17 cellular contexts compared by ENCODE assay signal in genomic region chr6:152356016-152356415, GRCh38.
"Had no signal": no experiment of that assay in that cellular context is flagged by ENCODE, and none has a peak within 500 bp of the region (broad histone marks: within the 10 kb centered on the region; RNA-seq: fewer than 3 reads in every experiment).

No MANE protein-coding gene starts in this region.

- H3K27ac ChIP-seq: epithelial cell of prostate, foreskin keratinocyte, parathyroid adenoma, prostate gland, right lobe of liver, spleen, testis, tibial nerve, upper lobe of right lung had no signal

- DNase-seq: effector memory CD8-positive, alpha-beta T cell; immature natural killer cell; kidney glomerular epithelial cell; nephron progenitor cell; right lobe of liver; spleen; stimulated activated CD4-positive, alpha-beta T cell treated with anti-CD3 and anti-CD28 coated beads, Interleukin-15, amount 100 ng/mL, for 24 hours; stimulated activated CD4-positive, alpha-beta T cell treated with anti-CD3 and anti-CD28 coated beads, Interleukin-1b, Interleukin-23, amount 100 ng/mL, for 48 hours; stimulated activated CD4-positive, alpha-beta T cell treated with anti-CD3 and anti-CD28 coated beads, Interleukin-4, amount 100 ng/mL, for 24 hours; testis; upper lobe of right lung had no signal

- H3K4me3 ChIP-seq: esophagus muscularis mucosa, prostate gland, right lobe of liver, spleen, testis, tibial nerve, upper lobe of right lung had no signal

- H3K36me3 ChIP-seq: prostate gland, right lobe of liver had no signal

- H3K4me1 ChIP-seq: parathyroid adenoma, prostate gland, right lobe of liver, testis, upper lobe of right lung had no signal

- H3K9me3 ChIP-seq: esophagus muscularis mucosa, prostate gland, right lobe of liver, spleen, testis, tibial nerve, upper lobe of right lung had no signal

- H3K27me3 ChIP-seq: esophagus muscularis mucosa, foreskin keratinocyte, right lobe of liver, spleen, testis, tibial nerve, upper lobe of right lung had no signal
